In the genomic region with DNA sequence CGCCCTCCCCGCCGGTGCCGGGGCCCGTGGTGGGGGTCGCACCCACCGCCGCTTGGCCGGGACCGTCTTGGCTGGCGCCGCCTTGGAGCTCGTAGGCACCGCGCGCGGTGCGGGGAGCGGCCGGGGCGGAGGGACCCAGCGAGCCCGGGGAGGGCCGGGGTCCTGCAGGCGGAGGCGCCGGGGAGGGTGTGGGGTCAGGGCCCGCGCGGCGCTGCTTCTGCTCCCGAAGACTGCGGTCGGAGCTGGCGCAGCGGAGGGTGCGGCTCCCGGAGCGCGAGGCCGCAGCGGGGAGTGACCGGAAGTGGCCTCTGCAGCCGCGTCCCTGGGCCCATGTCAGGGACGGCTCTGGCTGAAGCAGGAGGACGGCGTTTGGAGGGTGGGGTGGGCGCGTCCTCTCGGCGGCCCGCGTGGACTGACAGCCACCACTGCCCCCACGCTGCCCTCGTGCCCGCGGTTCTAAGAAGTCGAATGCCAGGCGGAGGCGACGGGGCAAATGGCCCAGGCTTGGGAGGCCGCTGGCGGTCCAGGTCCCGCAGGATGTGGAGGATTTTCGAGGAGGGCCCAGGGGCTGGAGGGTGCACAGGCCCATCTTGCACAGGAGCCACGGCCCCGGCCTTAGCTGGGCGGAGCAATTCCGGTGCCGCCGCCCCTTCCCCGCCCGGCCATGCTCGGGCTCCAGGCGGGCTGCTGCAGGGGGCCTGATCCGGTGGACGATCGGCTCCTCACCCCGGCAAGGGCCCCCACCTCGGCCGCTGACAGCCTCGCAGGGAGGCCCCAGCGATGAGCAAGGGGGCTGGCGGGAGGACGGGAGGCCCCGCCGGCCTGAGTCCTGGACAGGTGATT, we compare ENCODE assay signal across 1 cellular context.
TF ChIP-seq lines count a peak whose summit lies in the region.

No MANE protein-coding gene starts in this region.

TF ChIP-seq in HepG2, 621 proteins besides CTCF, POLR2A, EP300 and RAD21 (continued from another document and continues in another):
- TF ChIP-seq, protein P1, sequence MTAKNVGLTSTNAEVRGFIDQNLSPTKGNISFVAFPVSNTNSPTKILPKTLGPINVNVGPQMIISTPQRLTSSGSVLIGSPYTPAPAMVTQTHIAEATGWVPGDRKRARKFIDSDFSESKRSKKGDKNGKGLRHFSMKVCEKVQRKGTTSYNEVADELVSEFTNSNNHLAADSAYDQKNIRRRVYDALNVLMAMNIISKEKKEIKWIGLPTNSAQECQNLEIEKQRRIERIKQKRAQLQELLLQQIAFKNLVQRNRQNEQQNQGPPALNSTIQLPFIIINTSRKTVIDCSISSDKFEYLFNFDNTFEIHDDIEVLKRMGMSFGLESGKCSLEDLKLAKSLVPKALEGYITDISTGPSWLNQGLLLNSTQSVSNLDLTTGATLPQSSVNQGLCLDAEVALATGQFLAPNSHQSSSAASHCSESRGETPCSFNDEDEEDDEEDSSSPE (CRISPR knock-in tag; IDR thresholded peaks at IDR 0.05): peak; percentile 59; the same call in 1 of the 2 replicates
- TF ChIP-seq ZNF788 (CRISPR knock-in tag; IDR thresholded peaks at IDR 0.05; ENCODE audit: borderline replicate concordance): peak; percentile 69; the same call in 1 of the 2 replicates
- no peak for TF ChIP-seq ZNF496 (CRISPR knock-in tag; IDR thresholded peaks at IDR 0.05; ENCODE audit: insufficient replicate concordance)
- peak; percentile 46 for TF ChIP-seq SP5 (CRISPR knock-in tag; IDR thresholded peaks at IDR 0.05; ENCODE audit: borderline replicate concordance, low read depth)
- TF ChIP-seq JUND (CRISPR knock-in tag; IDR thresholded peaks at IDR 0.05): no peak
- no peak for TF ChIP-seq HMGA1 (CRISPR knock-in tag; conservative IDR thresholded peaks at IDR 0.05)
- no peak for TF ChIP-seq NR2F6 (IDR thresholded peaks at IDR 0.05)
- TF ChIP-seq NR2F6 (CRISPR knock-in tag; IDR thresholded peaks at IDR 0.05): 0 out of 2 replicates have a peak, but pooled peaks have one; percentile 24
- TF ChIP-seq ETV6 (CRISPR knock-in tag; conservative IDR thresholded peaks at IDR 0.05): no peak
- TF ChIP-seq, protein P2, sequence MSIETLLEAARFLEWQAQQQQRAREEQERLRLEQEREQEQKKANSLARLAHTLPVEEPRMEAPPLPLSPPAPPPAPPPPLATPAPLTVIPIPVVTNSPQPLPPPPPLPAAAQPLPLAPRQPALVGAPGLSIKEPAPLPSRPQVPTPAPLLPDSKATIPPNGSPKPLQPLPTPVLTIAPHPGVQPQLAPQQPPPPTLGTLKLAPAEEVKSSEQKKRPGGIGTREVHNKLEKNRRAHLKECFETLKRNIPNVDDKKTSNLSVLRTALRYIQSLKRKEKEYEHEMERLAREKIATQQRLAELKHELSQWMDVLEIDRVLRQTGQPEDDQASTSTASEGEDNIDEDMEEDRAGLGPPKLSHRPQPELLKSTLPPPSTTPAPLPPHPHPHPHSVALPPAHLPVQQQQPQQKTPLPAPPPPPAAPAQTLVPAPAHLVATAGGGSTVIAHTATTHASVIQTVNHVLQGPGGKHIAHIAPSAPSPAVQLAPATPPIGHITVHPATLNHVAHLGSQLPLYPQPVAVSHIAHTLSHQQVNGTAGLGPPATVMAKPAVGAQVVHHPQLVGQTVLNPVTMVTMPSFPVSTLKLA (IDR thresholded peaks at IDR 0.05): peak; percentile 20; the same call in 1 of the 2 replicates
- peak; percentile 50; the same call in 1 of the 2 replicates for TF ChIP-seq ZMYM3 (CRISPR knock-in tag; IDR thresholded peaks at IDR 0.05)
- peak; percentile 26; the same call in 1 of the 2 replicates for TF ChIP-seq ZFP82 (CRISPR knock-in tag; IDR thresholded peaks at IDR 0.05; ENCODE audit: borderline replicate concordance)
- TF ChIP-seq NCOA2 (CRISPR knock-in tag; IDR thresholded peaks at IDR 0.05): no peak; the same call in 1 of the 2 replicates
- TF ChIP-seq, protein P3, sequence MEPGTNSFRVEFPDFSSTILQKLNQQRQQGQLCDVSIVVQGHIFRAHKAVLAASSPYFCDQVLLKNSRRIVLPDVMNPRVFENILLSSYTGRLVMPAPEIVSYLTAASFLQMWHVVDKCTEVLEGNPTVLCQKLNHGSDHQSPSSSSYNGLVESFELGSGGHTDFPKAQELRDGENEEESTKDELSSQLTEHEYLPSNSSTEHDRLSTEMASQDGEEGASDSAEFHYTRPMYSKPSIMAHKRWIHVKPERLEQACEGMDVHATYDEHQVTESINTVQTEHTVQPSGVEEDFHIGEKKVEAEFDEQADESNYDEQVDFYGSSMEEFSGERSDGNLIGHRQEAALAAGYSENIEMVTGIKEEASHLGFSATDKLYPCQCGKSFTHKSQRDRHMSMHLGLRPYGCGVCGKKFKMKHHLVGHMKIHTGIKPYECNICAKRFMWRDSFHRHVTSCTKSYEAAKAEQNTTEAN (CRISPR knock-in tag; conservative IDR thresholded peaks at IDR 0.05): no peak; the same call in 1 of the 2 replicates
- TF ChIP-seq ZNF644 (CRISPR knock-in tag; IDR thresholded peaks at IDR 0.05; ENCODE audit: low read depth): no peak
- peak; percentile 42; the same call in 1 of the 2 replicates for TF ChIP-seq ZNF563 (CRISPR knock-in tag; IDR thresholded peaks at IDR 0.05)
- TF ChIP-seq, protein P4, sequence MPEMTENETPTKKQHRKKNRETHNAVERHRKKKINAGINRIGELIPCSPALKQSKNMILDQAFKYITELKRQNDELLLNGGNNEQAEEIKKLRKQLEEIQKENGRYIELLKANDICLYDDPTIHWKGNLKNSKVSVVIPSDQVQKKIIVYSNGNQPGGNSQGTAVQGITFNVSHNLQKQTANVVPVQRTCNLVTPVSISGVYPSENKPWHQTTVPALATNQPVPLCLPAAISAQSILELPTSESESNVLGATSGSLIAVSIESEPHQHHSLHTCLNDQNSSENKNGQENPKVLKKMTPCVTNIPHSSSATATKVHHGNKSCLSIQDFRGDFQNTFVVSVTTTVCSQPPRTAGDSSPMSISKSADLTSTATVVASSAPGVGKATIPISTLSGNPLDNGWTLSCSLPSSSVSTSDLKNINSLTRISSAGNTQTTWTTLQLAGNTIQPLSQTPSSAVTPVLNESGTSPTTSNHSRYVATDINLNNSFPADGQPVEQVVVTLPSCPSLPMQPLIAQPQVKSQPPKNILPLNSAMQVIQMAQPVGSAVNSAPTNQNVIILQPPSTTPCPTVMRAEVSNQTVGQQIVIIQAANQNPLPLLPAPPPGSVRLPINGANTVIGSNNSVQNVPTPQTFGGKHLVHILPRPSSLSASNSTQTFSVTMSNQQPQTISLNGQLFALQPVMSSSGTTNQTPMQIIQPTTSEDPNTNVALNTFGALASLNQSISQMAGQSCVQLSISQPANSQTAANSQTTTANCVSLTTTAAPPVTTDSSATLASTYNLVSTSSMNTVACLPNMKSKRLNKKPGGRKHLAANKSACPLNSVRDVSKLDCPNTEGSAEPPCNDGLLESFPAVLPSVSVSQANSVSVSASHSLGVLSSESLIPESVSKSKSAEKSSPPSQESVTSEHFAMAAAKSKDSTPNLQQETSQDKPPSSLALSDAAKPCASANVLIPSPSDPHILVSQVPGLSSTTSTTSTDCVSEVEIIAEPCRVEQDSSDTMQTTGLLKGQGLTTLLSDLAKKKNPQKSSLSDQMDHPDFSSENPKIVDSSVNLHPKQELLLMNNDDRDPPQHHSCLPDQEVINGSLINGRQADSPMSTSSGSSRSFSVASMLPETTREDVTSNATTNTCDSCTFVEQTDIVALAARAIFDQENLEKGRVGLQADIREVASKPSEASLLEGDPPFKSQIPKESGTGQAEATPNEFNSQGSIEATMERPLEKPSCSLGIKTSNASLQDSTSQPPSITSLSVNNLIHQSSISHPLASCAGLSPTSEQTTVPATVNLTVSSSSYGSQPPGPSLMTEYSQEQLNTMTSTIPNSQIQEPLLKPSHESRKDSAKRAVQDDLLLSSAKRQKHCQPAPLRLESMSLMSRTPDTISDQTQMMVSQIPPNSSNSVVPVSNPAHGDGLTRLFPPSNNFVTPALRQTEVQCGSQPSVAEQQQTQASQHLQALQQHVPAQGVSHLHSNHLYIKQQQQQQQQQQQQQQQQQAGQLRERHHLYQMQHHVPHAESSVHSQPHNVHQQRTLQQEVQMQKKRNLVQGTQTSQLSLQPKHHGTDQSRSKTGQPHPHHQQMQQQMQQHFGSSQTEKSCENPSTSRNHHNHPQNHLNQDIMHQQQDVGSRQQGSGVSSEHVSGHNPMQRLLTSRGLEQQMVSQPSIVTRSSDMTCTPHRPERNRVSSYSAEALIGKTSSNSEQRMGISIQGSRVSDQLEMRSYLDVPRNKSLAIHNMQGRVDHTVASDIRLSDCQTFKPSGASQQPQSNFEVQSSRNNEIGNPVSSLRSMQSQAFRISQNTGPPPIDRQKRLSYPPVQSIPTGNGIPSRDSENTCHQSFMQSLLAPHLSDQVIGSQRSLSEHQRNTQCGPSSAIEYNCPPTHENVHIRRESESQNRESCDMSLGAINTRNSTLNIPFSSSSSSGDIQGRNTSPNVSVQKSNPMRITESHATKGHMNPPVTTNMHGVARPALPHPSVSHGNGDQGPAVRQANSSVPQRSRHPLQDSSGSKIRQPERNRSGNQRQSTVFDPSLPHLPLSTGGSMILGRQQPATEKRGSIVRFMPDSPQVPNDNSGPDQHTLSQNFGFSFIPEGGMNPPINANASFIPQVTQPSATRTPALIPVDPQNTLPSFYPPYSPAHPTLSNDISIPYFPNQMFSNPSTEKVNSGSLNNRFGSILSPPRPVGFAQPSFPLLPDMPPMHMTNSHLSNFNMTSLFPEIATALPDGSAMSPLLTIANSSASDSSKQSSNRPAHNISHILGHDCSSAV (CRISPR knock-in tag; IDR thresholded peaks at IDR 0.05; ENCODE audit: borderline replicate concordance): no peak
- no peak for TF ChIP-seq ZNF124 (CRISPR knock-in tag; IDR thresholded peaks at IDR 0.05)
- TF ChIP-seq ARNT (IDR thresholded peaks at IDR 0.05): no peak
- TF ChIP-seq TBX3 (IDR thresholded peaks at IDR 0.05; ENCODE audit: borderline replicate concordance): no peak
- TF ChIP-seq ZNF616 (CRISPR knock-in tag; IDR thresholded peaks at IDR 0.05; ENCODE audit: low read depth): peak; percentile 75
- no peak for TF ChIP-seq FOSL1 (CRISPR knock-in tag; IDR thresholded peaks at IDR 0.05; ENCODE audit: borderline replicate concordance)
- 0 out of 2 replicates have a peak, but pooled peaks have one; percentile 32 for TF ChIP-seq KLF11 (CRISPR knock-in tag; IDR thresholded peaks at IDR 0.05)
- no peak for TF ChIP-seq ZNF460 (CRISPR knock-in tag; IDR thresholded peaks at IDR 0.05; ENCODE audit: borderline replicate concordance)
- TF ChIP-seq, protein P5, sequence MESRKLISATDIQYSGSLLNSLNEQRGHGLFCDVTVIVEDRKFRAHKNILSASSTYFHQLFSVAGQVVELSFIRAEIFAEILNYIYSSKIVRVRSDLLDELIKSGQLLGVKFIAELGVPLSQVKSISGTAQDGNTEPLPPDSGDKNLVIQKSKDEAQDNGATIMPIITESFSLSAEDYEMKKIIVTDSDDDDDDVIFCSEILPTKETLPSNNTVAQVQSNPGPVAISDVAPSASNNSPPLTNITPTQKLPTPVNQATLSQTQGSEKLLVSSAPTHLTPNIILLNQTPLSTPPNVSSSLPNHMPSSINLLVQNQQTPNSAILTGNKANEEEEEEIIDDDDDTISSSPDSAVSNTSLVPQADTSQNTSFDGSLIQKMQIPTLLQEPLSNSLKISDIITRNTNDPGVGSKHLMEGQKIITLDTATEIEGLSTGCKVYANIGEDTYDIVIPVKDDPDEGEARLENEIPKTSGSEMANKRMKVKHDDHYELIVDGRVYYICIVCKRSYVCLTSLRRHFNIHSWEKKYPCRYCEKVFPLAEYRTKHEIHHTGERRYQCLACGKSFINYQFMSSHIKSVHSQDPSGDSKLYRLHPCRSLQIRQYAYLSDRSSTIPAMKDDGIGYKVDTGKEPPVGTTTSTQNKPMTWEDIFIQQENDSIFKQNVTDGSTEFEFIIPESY (CRISPR knock-in tag; IDR thresholded peaks at IDR 0.05): no peak
- peak; percentile 73; the same call in 1 of the 2 replicates for TF ChIP-seq ZNF225 (CRISPR knock-in tag; IDR thresholded peaks at IDR 0.05)
- peak; percentile 71; the same call in 1 of the 2 replicates for TF ChIP-seq ARHGAP35 (CRISPR knock-in tag; IDR thresholded peaks at IDR 0.05; ENCODE audit: borderline replicate concordance)
- TF ChIP-seq ZNF441 (CRISPR knock-in tag; IDR thresholded peaks at IDR 0.05; ENCODE audit: borderline replicate concordance): no peak
- TF ChIP-seq SOX6 (IDR thresholded peaks at IDR 0.05): no peak
- TF ChIP-seq SOX6 (CRISPR knock-in tag; IDR thresholded peaks at IDR 0.05): peak; percentile 67
- no peak for TF ChIP-seq ATRX (CRISPR knock-in tag; IDR thresholded peaks at IDR 0.05; ENCODE audit: borderline replicate concordance)
- TF ChIP-seq TP53 (CRISPR knock-in tag; conservative IDR thresholded peaks at IDR 0.05): 0 out of 2 replicates have a peak, but pooled peaks have one; percentile 49
- TF ChIP-seq, protein P6, sequence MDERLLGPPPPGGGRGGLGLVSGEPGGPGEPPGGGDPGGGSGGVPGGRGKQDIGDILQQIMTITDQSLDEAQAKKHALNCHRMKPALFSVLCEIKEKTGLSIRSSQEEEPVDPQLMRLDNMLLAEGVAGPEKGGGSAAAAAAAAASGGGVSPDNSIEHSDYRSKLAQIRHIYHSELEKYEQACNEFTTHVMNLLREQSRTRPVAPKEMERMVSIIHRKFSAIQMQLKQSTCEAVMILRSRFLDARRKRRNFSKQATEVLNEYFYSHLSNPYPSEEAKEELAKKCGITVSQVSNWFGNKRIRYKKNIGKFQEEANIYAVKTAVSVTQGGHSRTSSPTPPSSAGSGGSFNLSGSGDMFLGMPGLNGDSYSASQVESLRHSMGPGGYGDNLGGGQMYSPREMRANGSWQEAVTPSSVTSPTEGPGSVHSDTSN (CRISPR knock-in tag; IDR thresholded peaks at IDR 0.05): no peak
- TF ChIP-seq ZNF253 (CRISPR knock-in tag; IDR thresholded peaks at IDR 0.05; ENCODE audit: borderline replicate concordance): peak; percentile 34; the same call in 1 of the 2 replicates
- TF ChIP-seq HIVEP1 (CRISPR knock-in tag; IDR thresholded peaks at IDR 0.05): peak; percentile 20; the same call in 1 of the 2 replicates
- TF ChIP-seq, protein P7, sequence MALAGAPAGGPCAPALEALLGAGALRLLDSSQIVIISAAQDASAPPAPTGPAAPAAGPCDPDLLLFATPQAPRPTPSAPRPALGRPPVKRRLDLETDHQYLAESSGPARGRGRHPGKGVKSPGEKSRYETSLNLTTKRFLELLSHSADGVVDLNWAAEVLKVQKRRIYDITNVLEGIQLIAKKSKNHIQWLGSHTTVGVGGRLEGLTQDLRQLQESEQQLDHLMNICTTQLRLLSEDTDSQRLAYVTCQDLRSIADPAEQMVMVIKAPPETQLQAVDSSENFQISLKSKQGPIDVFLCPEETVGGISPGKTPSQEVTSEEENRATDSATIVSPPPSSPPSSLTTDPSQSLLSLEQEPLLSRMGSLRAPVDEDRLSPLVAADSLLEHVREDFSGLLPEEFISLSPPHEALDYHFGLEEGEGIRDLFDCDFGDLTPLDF (CRISPR knock-in tag; IDR thresholded peaks at IDR 0.05): peak; percentile 36; the same call in 1 of the 2 replicates
- TF ChIP-seq STAG1 (CRISPR knock-in tag; IDR thresholded peaks at IDR 0.05): no peak
- peak; percentile 86 for TF ChIP-seq ZNF350 (CRISPR knock-in tag; IDR thresholded peaks at IDR 0.05; ENCODE audit: borderline replicate concordance, low read depth)
- TF ChIP-seq, protein P8, sequence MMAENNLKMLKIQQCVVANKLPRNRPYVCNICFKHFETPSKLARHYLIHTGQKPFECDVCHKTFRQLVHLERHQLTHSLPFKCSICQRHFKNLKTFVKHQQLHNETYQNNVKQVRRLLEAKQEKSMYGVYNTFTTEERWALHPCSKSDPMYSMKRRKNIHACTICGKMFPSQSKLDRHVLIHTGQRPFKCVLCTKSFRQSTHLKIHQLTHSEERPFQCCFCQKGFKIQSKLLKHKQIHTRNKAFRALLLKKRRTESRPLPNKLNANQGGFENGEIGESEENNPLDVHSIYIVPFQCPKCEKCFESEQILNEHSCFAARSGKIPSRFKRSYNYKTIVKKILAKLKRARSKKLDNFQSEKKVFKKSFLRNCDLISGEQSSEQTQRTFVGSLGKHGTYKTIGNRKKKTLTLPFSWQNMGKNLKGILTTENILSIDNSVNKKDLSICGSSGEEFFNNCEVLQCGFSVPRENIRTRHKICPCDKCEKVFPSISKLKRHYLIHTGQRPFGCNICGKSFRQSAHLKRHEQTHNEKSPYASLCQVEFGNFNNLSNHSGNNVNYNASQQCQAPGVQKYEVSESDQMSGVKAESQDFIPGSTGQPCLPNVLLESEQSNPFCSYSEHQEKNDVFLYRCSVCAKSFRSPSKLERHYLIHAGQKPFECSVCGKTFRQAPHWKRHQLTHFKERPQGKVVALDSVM (CRISPR knock-in tag; IDR thresholded peaks at IDR 0.05): peak; percentile 81
